ENCODE assay signal across 14 cellular contexts in the genomic region with DNA sequence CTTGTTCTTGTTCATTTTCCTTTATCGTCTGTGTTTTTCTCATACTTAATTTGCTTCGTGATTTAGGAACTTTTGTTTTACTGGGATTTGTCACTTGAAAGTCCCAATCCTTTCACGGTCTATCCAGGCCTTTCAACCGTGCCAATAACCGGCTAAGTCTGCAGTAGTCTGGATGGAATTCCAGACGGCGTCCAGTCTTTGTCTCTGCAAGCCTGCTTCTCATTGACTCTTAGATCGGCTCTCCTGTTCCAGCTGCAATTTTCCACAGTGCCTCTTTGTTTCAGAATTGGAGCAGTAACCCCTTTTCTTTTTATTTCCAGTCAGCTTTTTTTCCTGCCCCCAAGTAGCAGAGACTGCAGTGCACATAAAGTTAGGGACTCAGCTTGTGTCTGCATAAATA. TPM values are rescaled to one million over a fixed set of nuclear protein-coding genes. Genes with fewer than 3 reads are reported as not detected.
DNase-seq lines count a peak whose midpoint lies in the region; ATAC-seq and TF ChIP-seq lines count a peak whose summit lies in the region.
"Had no signal": no experiment of that assay in that cellular context is flagged by ENCODE, and none has a peak within 500 bp of the region (broad histone marks: within the 10 kb centered on the region; RNA-seq: fewer than 3 reads in every experiment).

No MANE protein-coding gene starts in this region.

- H3K36me3 ChIP-seq in ACC112 (ENCODE audit: insufficient read depth, low read length), result no peaks in the 10 kb centered on the region
- H3K36me3 ChIP-seq in OCI-LY7 (ENCODE audit: insufficient read depth, low read length), result no peaks in the 10 kb centered on the region
- no peaks in the 10 kb centered on the region for H3K36me3 ChIP-seq in heart right ventricle
- H3K36me3 ChIP-seq in neural progenitor cell, result no peaks in the 10 kb centered on the region
- no peaks in the 10 kb centered on the region for H3K36me3 ChIP-seq in mesenchymal stem cell (ENCODE audit: control insufficient read depth in 1 of 2, insufficient read depth in 2 of 2, low read depth in 1 of 2, low read length in 2 of 2)
- H3K36me3 ChIP-seq in A673 (ENCODE audit: insufficient read depth, low read length, poor library complexity, severe bottlenecking), result no peaks in the 10 kb centered on the region

- POLR2A ChIA-PET in OCI-LY7 (lab: Charles Lee) (no interaction called here), A673 (lab: Charles Lee; ENCODE audit: low non-redundant PET) (no interaction called here)

- H2AK5ac ChIP-seq in mesenchymal stem cell (ENCODE audit: low read length, severe bottlenecking), result no peak overlapping the region

- no peaks in the 10 kb centered on the region for H3K9me3 Mint-ChIP-seq in neural progenitor cell
- H3K9me3 Mint-ChIP-seq: stimulated activated naive CD8-positive, alpha-beta T cell treated with anti-CD3 and anti-CD28 coated beads, Interleukin-15, Interleukin-2, amounts not matched to agents 100 ng/mL and 50 ng/mL, for 24 hours had no signal

- H4K20me1 ChIP-seq in OCI-LY7 (ENCODE audit: insufficient read depth, low read length) (no peaks in the 10 kb centered on the region), neural progenitor cell (ENCODE audit: low read depth) (no peaks in the 10 kb centered on the region)

- H2AFZ ChIP-seq in ACC112 (ENCODE audit: low read length, unreplicated experiment), result peak overlapping the region; percentile 64
- H2AFZ ChIP-seq in OCI-LY7 (ENCODE audit: low read length), result peak overlapping the region; percentile 16; the same call in 1 of the 2 replicates
- H2AFZ ChIP-seq in neural progenitor cell (replicated peaks), result peak overlapping the region; percentile 52
- no peak overlapping the region for H2AFZ ChIP-seq in mesenchymal stem cell (ENCODE audit: low read depth, low read length)

- no peaks in the 10 kb centered on the region for H3K9me3 ChIP-seq in OCI-LY7 (ENCODE audit: low read length)
- H3K9me3 ChIP-seq in heart right ventricle, result no peaks in the 10 kb centered on the region
- no peaks in the 10 kb centered on the region for H3K9me3 ChIP-seq in neural progenitor cell (ENCODE audit: low read depth)
- no peaks in the 10 kb centered on the region for H3K9me3 ChIP-seq in mesenchymal stem cell (ENCODE audit: control insufficient read depth, low read length)
- H3K9me3 ChIP-seq in A673 (ENCODE audit: low read depth, low read length, poor library complexity, severe bottlenecking), result no peaks in the 10 kb centered on the region
- H3K9me3 ChIP-seq: SK-N-SH had no signal

- CTCF ChIA-PET in OCI-LY7 (lab: Charles Lee; ENCODE audit: unreplicated experiment) (no interaction called here), A673 (lab: Charles Lee) (no interaction called here)

- no peaks in the 10 kb centered on the region for H3K36me3 Mint-ChIP-seq in neural progenitor cell

- no peak overlapping the region for H3K4ac ChIP-seq in mesenchymal stem cell (ENCODE audit: low read depth in 1 of 2, low read length in 2 of 2)

- no peak overlapping the region for H2BK120ac ChIP-seq in mesenchymal stem cell (ENCODE audit: low read depth, low read length)

- no peak overlapping the region for H4K91ac ChIP-seq in mesenchymal stem cell (ENCODE audit: low read length)

- no peak overlapping the region for H3K14ac ChIP-seq in mesenchymal stem cell (ENCODE audit: low read length in 2 of 2)

- H3K23ac ChIP-seq in mesenchymal stem cell (ENCODE audit: low read length in 2 of 2), result no peak overlapping the region

- H3K4me1 ChIP-seq in ACC112 (ENCODE audit: control insufficient read depth, insufficient read depth, low read length, unreplicated experiment), result no peaks in the 10 kb centered on the region
- H3K4me1 ChIP-seq in OCI-LY7 (ENCODE audit: insufficient read depth, low read length, poor library complexity, severe bottlenecking), result peaks cover 13% of the 10 kb centered on the region
- H3K4me1 ChIP-seq in heart right ventricle, result peaks cover 0 to 2% (median 0%) of the 10 kb centered on the region in 9 donors
- H3K4me1 ChIP-seq in neural progenitor cell, result peaks cover 20% of the 10 kb centered on the region
- H3K4me1 ChIP-seq in mesenchymal stem cell (ENCODE audit: control insufficient read depth, insufficient read depth, low read depth, low read length), result peaks cover 1% of the 10 kb centered on the region
- peaks cover 11% of the 10 kb centered on the region for H3K4me1 ChIP-seq in A673 (ENCODE audit: insufficient read depth, low read length, poor library complexity, severe bottlenecking)

- H3K79me2 ChIP-seq in ACC112 (ENCODE audit: control insufficient read depth, insufficient read depth, low read length, unreplicated experiment) (no peaks in the 10 kb centered on the region), OCI-LY7 (ENCODE audit: insufficient read depth, low read depth, low read length) (no peaks in the 10 kb centered on the region), neural progenitor cell (ENCODE audit: low read depth) (no peaks in the 10 kb centered on the region)

- no peak overlapping the region for H3K18ac ChIP-seq in mesenchymal stem cell (ENCODE audit: low read depth in 1 of 2, low read length in 2 of 2)

- peak overlapping the region; percentile 25; the same call in 1 of the 2 replicates for H3K4me2 ChIP-seq in OCI-LY7 (ENCODE audit: low read length)
- H3K4me2 ChIP-seq in neural progenitor cell, result peak overlapping the region; percentile 65
- no peak overlapping the region for H3K4me2 ChIP-seq in mesenchymal stem cell (ENCODE audit: low read length, poor library complexity, severe bottlenecking)
- H3K4me2 ChIP-seq: SK-N-SH had no signal

- H3K27me3 Mint-ChIP-seq in neural progenitor cell (ENCODE audit: insufficient read depth, low read depth), result peaks cover 12% of the 10 kb centered on the region

- H2BK12ac ChIP-seq in mesenchymal stem cell (ENCODE audit: low read length in 2 of 2), result no peak overlapping the region

- H3K27ac Mint-ChIP-seq in neural progenitor cell, result peak overlapping the region; percentile 95
- H3K27ac Mint-ChIP-seq: stimulated activated naive CD8-positive, alpha-beta T cell treated with anti-CD3 and anti-CD28 coated beads, Interleukin-15, Interleukin-2, amounts not matched to agents 100 ng/mL and 50 ng/mL, for 24 hours had no signal

- H3K79me1 ChIP-seq in mesenchymal stem cell (replicated peaks; ENCODE audit: low read length, poor library complexity, severe bottlenecking), result no peaks in the 10 kb centered on the region

- H2BK5ac ChIP-seq in mesenchymal stem cell (ENCODE audit: low read depth, low read length, poor library complexity, severe bottlenecking), result no peak overlapping the region

- no peak for DNase-seq in OCI-LY7 (ENCODE audit: low spot score)
- peak in 1 of 2 donors; percentile 21 for DNase-seq in heart right ventricle
- peak; percentile 87 for DNase-seq in neural progenitor cell (ENCODE audit: low spot score)
- no peak for DNase-seq in activated gamma-delta T cell (lab: John Stamatoyannopoulos, UW)
- no peak for DNase-seq in mesenchymal stem cell
- DNase-seq in DMS53 (lab: John Stamatoyannopoulos, UW), result no peak
- DNase-seq in A673 (ENCODE audit: low spot score), result no peak
- DNase-seq: activated effector memory CD4-positive, alpha-beta T cell treated with Interleukin-2 at 50 U/mL for 16 hours; left colon; MM.1S; NCI-H187; SK-N-SH had no signal

- no peak for TF ChIP-seq CTCF in OCI-LY7 (conservative IDR thresholded peaks at IDR 0.05; ENCODE audit: low read length)
- no peak for TF ChIP-seq CTCF in heart right ventricle (IDR thresholded peaks at IDR 0.05)
- no peak for TF ChIP-seq CTCF in neural progenitor cell (IDR thresholded peaks at IDR 0.05)
- no peak for TF ChIP-seq CTCF in A673 (conservative IDR thresholded peaks at IDR 0.05; ENCODE audit: low read depth, low read length)

- peaks cover 20% of the 10 kb centered on the region for H3F3A ChIP-seq in neural progenitor cell (ENCODE audit: low read depth)

- peak overlapping the region; percentile 60 for H3K4me3 Mint-ChIP-seq in neural progenitor cell
- H3K4me3 Mint-ChIP-seq: stimulated activated naive CD8-positive, alpha-beta T cell treated with anti-CD3 and anti-CD28 coated beads, Interleukin-15, Interleukin-2, amounts not matched to agents 100 ng/mL and 50 ng/mL, for 24 hours had no signal

- H2BK15ac ChIP-seq in mesenchymal stem cell (ENCODE audit: low read depth, poor library complexity, severe bottlenecking), result no peak overlapping the region

- H3K9ac ChIP-seq in neural progenitor cell (peak overlapping the region; percentile 17), mesenchymal stem cell (ENCODE audit: low read length) (no peak overlapping the region)
- H3K9ac ChIP-seq: SK-N-SH had no signal

- BruUV-seq in OCI-LY7 (replicated peaks; lab: Mats Ljungman, UMichigan) (no TSS peak), A673 (replicated peaks; lab: Mats Ljungman, UMichigan) (no TSS peak)

- intact Hi-C loops in OCI-LY7 (cut with micrococcal nuclease; ENCODE audit: unreplicated experiment) (no loop called here), heart right ventricle (cut with DNase I) (no loop called here), A673 (cut with micrococcal nuclease; ENCODE audit: unreplicated experiment) (no loop called here)

- no peak overlapping the region for H4K8ac ChIP-seq in mesenchymal stem cell (ENCODE audit: low read length)

- ATAC-seq in heart right ventricle, result peak in 5 of 8 donors; percentile 75 to 92 (median 81)
- ATAC-seq: left colon had no signal

- H3K27me3 ChIP-seq in ACC112 (ENCODE audit: insufficient read depth, low read length), result peaks cover 60% of the 10 kb centered on the region
- H3K27me3 ChIP-seq in heart right ventricle, result peaks cover 0 to 8% (median 0%) of the 10 kb centered on the region in 7 donors
- no peaks in the 10 kb centered on the region for H3K27me3 ChIP-seq in neural progenitor cell
- peaks cover 4 to 32% of the 10 kb centered on the region in 2 experiments for H3K27me3 ChIP-seq in mesenchymal stem cell (ENCODE audit: control insufficient read depth in 1 of 2, insufficient read depth in 1 of 2, low read length in 2 of 2)
- H3K27me3 ChIP-seq in A673 (replicated peaks; ENCODE audit: insufficient read depth, low read depth, low read length, poor library complexity), result no peaks in the 10 kb centered on the region

- H3K4me1 Mint-ChIP-seq in neural progenitor cell, result peaks cover 35% of the 10 kb centered on the region

- H3K27ac ChIP-seq in ACC112 (ENCODE audit: low read depth, low read length) (no peak overlapping the region), OCI-LY7 (ENCODE audit: low read depth, low read length, poor library complexity, severe bottlenecking) (no peak overlapping the region), heart right ventricle (peak overlapping the region in 4 of 10 donors; percentile 26 to 77 (median 50)), neural progenitor cell (peak overlapping the region; percentile 93), mesenchymal stem cell (ENCODE audit: low read length, poor library complexity, severe bottlenecking) (no peak overlapping the region), A673 (ENCODE audit: low read depth, low read length, poor library complexity, severe bottlenecking) (no peak overlapping the region)

- 54 to 61% methylated on average over 8 of the region's 8 CpGs for WGBS in heart right ventricle, 2 donors
- WGBS in mesenchymal stem cell, result 84% methylated on average over 8 of the region's 8 CpGs

- H3K9me2 ChIP-seq in OCI-LY7 (ENCODE audit: insufficient read depth, low read length), result no peaks in the 10 kb centered on the region
- H3K9me2 ChIP-seq: SK-N-SH had no signal

- H3K4me3 ChIP-seq in ACC112 (ENCODE audit: low read depth, low read length) (peak overlapping the region; percentile 46; the same call in 1 of the 2 replicates), OCI-LY7 (ENCODE audit: low read depth, low read length, poor library complexity, severe bottlenecking) (no peak overlapping the region), heart right ventricle (no peak overlapping the region), neural progenitor cell (peak overlapping the region; percentile 23), mesenchymal stem cell (ENCODE audit: insufficient read depth in 1 of 2, low read depth in 1 of 2, low read length in 2 of 2) (no peak overlapping the region), A673 (ENCODE audit: low read depth, low read length, poor library complexity, severe bottlenecking) (no peak overlapping the region)

RNA-seq across cellular contexts. Expression of a gene that starts 37.2 kb away (rescaled TPM):
- 30.9 and 33.8 TPM in 2 replicates for total RNA-seq in OCI-LY7 (2014; rRNA removed; shearing (Covaris generic))
- total RNA-seq in OCI-LY7 (2022) (25.2 and 29.0 TPM in 2 replicates), heart right ventricle (10 to 100 TPM; 21.1 to 35.9 (median 28.5) TPM), neural progenitor cell (ENCODE audit: low replicate concordance) (25.6 and 31.8 TPM in 2 replicates), A673 (2021) (28.1 and 30.2 TPM in 2 replicates)
- polyA plus RNA-seq in heart right ventricle, result 10 to 100 TPM; 13.8 to 20.5 TPM
- polyA plus RNA-seq in mesenchymal stem cell (2013, experiment 1 of 2), result 30.6 TPM
- polyA plus RNA-seq in mesenchymal stem cell (2013, experiment 2 of 2), result 31.1 TPM

RNA-seq across cellular contexts. Expression of a gene that starts 37.2 kb away (rescaled TPM):
- 51.1 and 58.7 TPM in 2 replicates for total RNA-seq in OCI-LY7 (2014; rRNA removed; shearing (Covaris generic))
- 57.6 and 61.6 TPM in 2 replicates for total RNA-seq in OCI-LY7 (2022)
- total RNA-seq in heart right ventricle, result 10 to 100 TPM; 41.5 to 60.8 (median 54.4) TPM
- 10 to 100 TPM; 19.0 to 23.6 TPM for polyA plus RNA-seq in heart right ventricle
- 36.9 and 37.0 TPM in 2 replicates for total RNA-seq in neural progenitor cell (ENCODE audit: low replicate concordance)
- 13.8 TPM for polyA plus RNA-seq in mesenchymal stem cell (2013, experiment 1 of 2)
- polyA plus RNA-seq in mesenchymal stem cell (2013, experiment 2 of 2), result 14.2 TPM
- total RNA-seq in A673 (2021), result 37.6 and 46.5 TPM in 2 replicates

Comparison
In these comparisons a context has a peak if more than half of its experiments do, and no peak if none do; other contexts are left out.
1. H3K4me3 ChIP-seq: peak in ACC112 (single experiment) and neural progenitor cell (single experiment); none in OCI-LY7 (single experiment), heart right ventricle (0 of 10), mesenchymal stem cell (0 of 2) and A673 (single experiment).